Comparison of ENCODE assay signal across 22 cellular contexts in the genomic region with DNA sequence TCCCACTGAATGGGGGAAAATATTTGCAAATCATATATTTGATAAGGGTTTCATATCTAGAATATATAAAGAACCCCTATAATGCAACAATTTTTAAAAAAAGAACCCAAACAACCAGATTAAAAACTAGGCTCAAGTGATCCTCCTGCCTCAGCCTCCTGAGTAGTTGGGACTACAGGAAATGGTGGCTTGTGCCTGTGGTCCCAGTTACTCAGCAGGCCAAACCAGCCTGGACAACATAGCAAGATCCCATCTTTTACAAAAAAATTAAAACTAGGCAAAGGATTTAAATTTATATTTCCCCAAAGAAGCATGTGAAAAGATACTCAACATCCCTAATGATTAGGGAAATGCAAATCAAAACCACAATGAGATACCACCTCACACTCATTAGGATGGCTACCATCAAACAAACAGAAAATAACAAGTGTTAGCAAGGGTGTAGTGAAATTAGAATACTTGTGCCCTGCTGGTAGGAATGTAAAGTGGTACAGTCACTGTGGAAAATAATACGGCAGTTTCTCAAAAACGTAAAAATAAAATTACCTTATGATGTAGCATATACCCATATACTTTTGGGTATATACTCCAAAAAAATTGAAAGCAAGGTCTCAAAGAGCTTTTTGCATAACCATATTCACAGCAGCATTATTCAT. TPM values are rescaled to one million over a fixed set of nuclear protein-coding genes. Genes with fewer than 3 reads are reported as not detected.
DNase-seq lines count a peak whose midpoint lies in the region; ATAC-seq, FAIRE-seq and TF ChIP-seq lines count a peak whose summit lies in the region.
"Had no signal": no experiment of that assay in that cellular context is flagged by ENCODE, and none has a peak within 500 bp of the region (broad histone marks: within the 10 kb centered on the region; RNA-seq: fewer than 3 reads in every experiment).

No MANE protein-coding gene starts in this region.

- TF ChIP-seq CTCF in SK-N-SH (IDR thresholded peaks at IDR 0.05) (peak; percentile 45), bronchial epithelial cell (IDR thresholded peaks at IDR 0.05; ENCODE audit: insufficient read depth, low read length, severe bottlenecking) (peak; percentile 4), smooth muscle cell (IDR thresholded peaks at IDR 0.05; ENCODE audit: borderline replicate concordance, insufficient read depth, poor library complexity, severe bottlenecking) (peak; percentile 43), RWPE1 (conservative IDR thresholded peaks at IDR 0.05; ENCODE audit: low read depth) (no peak)

- no peak for FAIRE-seq in bronchial epithelial cell (lab: Jason Lieb, UNC)
- FAIRE-seq: GM12892, islet of Langerhans had no signal

- H2AFZ ChIP-seq in SK-N-SH (ENCODE audit: low read depth) (no peak overlapping the region), smooth muscle cell (ENCODE audit: low read depth) (no peak overlapping the region)
- H2AFZ ChIP-seq: parathyroid adenoma had no signal

- CTCF ChIA-PET in SK-N-SH (lab: Yijun Ruan, JAX) (interaction anchor here (0.5 to 8.1 kb wide), 3 partner anchors 14 to 152 kb away, joined by 3 to 57 read pairs (median 3); no protein-coding TSS in a partner anchor), RWPE1 (lab: Yijun Ruan, JAX) (no interaction called here)

- H3K9me3 Mint-ChIP-seq in immature natural killer cell = no peaks in the 10 kb centered on the region
- H3K9me3 Mint-ChIP-seq: activated T-helper 17 cell treated with anti-CD3 and anti-CD28 coated beads, Interleukin-2, amount 50 U/mL, for 72 hours had no signal

- H3K27ac Mint-ChIP-seq in immature natural killer cell = peak overlapping the region; percentile 85 to 93 (median 91)
- H3K27ac Mint-ChIP-seq: activated T-helper 17 cell treated with anti-CD3 and anti-CD28 coated beads, Interleukin-2, amount 50 U/mL, for 72 hours; CD4-positive, CD25-positive, alpha-beta regulatory T cell had no signal

- H3K79me2 ChIP-seq in SK-N-SH (ENCODE audit: insufficient read depth) (0 out of 2 replicates have a peak, but pooled peaks cover 3% of the 10 kb centered on the region), smooth muscle cell (ENCODE audit: low read depth) (no peaks in the 10 kb centered on the region)

- no peak for DNase-seq in SK-N-SH
- no peak for DNase-seq in bronchial epithelial cell (ENCODE audit: low read depth)
- no peak for DNase-seq in immature natural killer cell
- DNase-seq in smooth muscle cell (lab: John Stamatoyannopoulos, UW; ENCODE audit: unreplicated experiment) = no peak
- no peak for DNase-seq in ureter (ENCODE audit: low spot score)
- DNase-seq in RWPE1 (ENCODE audit: low spot score) = no peak
- no peak for DNase-seq in 8988T
- DNase-seq: activated CD4-positive, alpha-beta T cell treated with anti-CD3 and anti-CD28 coated beads for 1 hour; CD4-positive, CD25-positive, alpha-beta regulatory T cell; DMS53; NCI-H1694 treated with DMSO at 0.1 percent for 48 hours; NCI-H82; stimulated activated CD4-positive, alpha-beta T cell treated with anti-CD3 and anti-CD28 coated beads, Interleukin-4, amount 100 ng/mL, for 1 hour had no signal

- H3K36me3 Mint-ChIP-seq in immature natural killer cell = peaks cover 3 to 14% (median 5%) of the 10 kb centered on the region in 3 donors
- H3K36me3 Mint-ChIP-seq: CD4-positive, CD25-positive, alpha-beta regulatory T cell had no signal

- H3K4me2 ChIP-seq in SK-N-SH (no peak overlapping the region), smooth muscle cell (no peak overlapping the region)

- POLR2A ChIA-PET in SK-N-SH (lab: Yijun Ruan, JAX) (interaction anchor here (0.6 kb wide), 1 partner anchor 288 kb away, joined by 4 read pairs; no protein-coding TSS in a partner anchor), RWPE1 (lab: Yijun Ruan, JAX; ENCODE audit: low non-redundant PET) (no interaction called here)

- H4K20me1 ChIP-seq in SK-N-SH (ENCODE audit: insufficient read depth) = no peaks in the 10 kb centered on the region
- H4K20me1 ChIP-seq in smooth muscle cell (ENCODE audit: low read depth) = no peaks in the 10 kb centered on the region

- H3K4me3 ChIP-seq in SK-N-SH (ENCODE audit: low read depth in 2 of 2, low read length in 1 of 2) (no peak overlapping the region), bronchial epithelial cell (ENCODE audit: low read depth, low read length) (no peak overlapping the region), smooth muscle cell (no peak overlapping the region)
- H3K4me3 ChIP-seq: HAP-1, lung, skin epidermis had no signal

- H3K4me1 ChIP-seq in SK-N-SH (ENCODE audit: control insufficient read depth in 1 of 2, insufficient read depth in 2 of 2, low read depth in 1 of 2, low read length in 1 of 2) = no peaks in the 10 kb centered on the region
- H3K4me1 ChIP-seq in smooth muscle cell (ENCODE audit: low read depth) = peaks cover 17% of the 10 kb centered on the region
- H3K4me1 ChIP-seq: HAP-1, parathyroid adenoma had no signal

- H3K4me1 Mint-ChIP-seq in immature natural killer cell = peaks cover 49 to 71% of the 10 kb centered on the region in 2 donors

- WGBS in SK-N-SH (ENCODE audit: low lambda C conversion rate) = 90% methylated on average over 2 of the region's 2 CpGs
- WGBS in smooth muscle cell (ENCODE audit: low lambda C conversion rate) = 97% methylated on average over 2 of the region's 2 CpGs

- no peaks in the 10 kb centered on the region for H3K9me2 ChIP-seq in SK-N-SH

- peak overlapping the region; percentile 20 to 81 (median 69) for H3K4me3 Mint-ChIP-seq in immature natural killer cell
- H3K4me3 Mint-ChIP-seq: activated T-helper 17 cell treated with anti-CD3 and anti-CD28 coated beads, Interleukin-2, amount 50 U/mL, for 72 hours; CD4-positive, CD25-positive, alpha-beta regulatory T cell had no signal

- H3K36me3 ChIP-seq in SK-N-SH (replicated peaks in 1 of 2; ENCODE audit: control insufficient read depth in 1 of 2, insufficient read depth in 2 of 2, low read length in 1 of 2) (no peaks in the 10 kb centered on the region), bronchial epithelial cell (ENCODE audit: control insufficient read depth, insufficient read depth, low read length) (no peaks in the 10 kb centered on the region), smooth muscle cell (ENCODE audit: low read depth) (no peaks in the 10 kb centered on the region)
- H3K36me3 ChIP-seq: HAP-1 had no signal

- H3K9me3 ChIP-seq in SK-N-SH = no peaks in the 10 kb centered on the region
- H3K9me3 ChIP-seq in smooth muscle cell (replicated peaks; ENCODE audit: low read depth) = no peaks in the 10 kb centered on the region
- H3K9me3 ChIP-seq: HAP-1 had no signal

- TF ChIP-seq EP300 in SK-N-SH (IDR thresholded peaks at IDR 0.05; ENCODE audit: borderline replicate concordance in 1 of 2, low read depth in 1 of 2, low read length in 1 of 2) = no peak

- H3K9ac ChIP-seq in SK-N-SH (no peak overlapping the region), smooth muscle cell (ENCODE audit: low read depth) (no peak overlapping the region)
- H3K9ac ChIP-seq: parathyroid adenoma had no signal

- H3F3A ChIP-seq in SK-N-SH (replicated peaks; ENCODE audit: insufficient read depth) (no peaks in the 10 kb centered on the region), smooth muscle cell (ENCODE audit: low read depth) (no peaks in the 10 kb centered on the region)

- H3K27ac ChIP-seq in SK-N-SH (ENCODE audit: low read depth in 2 of 2, low read length in 1 of 2) (no peak overlapping the region), smooth muscle cell (ENCODE audit: low read depth) (no peak overlapping the region), RWPE1 (no peak overlapping the region)
- H3K27ac ChIP-seq: 22Rv1, parathyroid adenoma had no signal

- peaks cover 0 to 2% (median 0%) of the 10 kb centered on the region in 3 donors for H3K27me3 Mint-ChIP-seq in immature natural killer cell (ENCODE audit: low read depth in 3 of 3)
- H3K27me3 Mint-ChIP-seq: activated T-helper 17 cell treated with anti-CD3 and anti-CD28 coated beads, Interleukin-2, amount 50 U/mL, for 72 hours; CD4-positive, CD25-positive, alpha-beta regulatory T cell had no signal

- no peak for ATAC-seq in SK-N-SH treated with all-trans-retinoic acid at 6 μM for 48 hours
- ATAC-seq: activated T-helper 17 cell treated with anti-CD3 and anti-CD28 coated beads, Interleukin-2, amount 50 U/mL, for 72 hours had no signal

- TF ChIP-seq RAD21 in SK-N-SH (IDR thresholded peaks at IDR 0.05; ENCODE audit: low read length) = no peak

- H3K27me3 ChIP-seq in SK-N-SH (ENCODE audit: insufficient read depth) (no peaks in the 10 kb centered on the region), bronchial epithelial cell (ENCODE audit: control insufficient read depth, insufficient read depth, low read length) (no peaks in the 10 kb centered on the region), smooth muscle cell (ENCODE audit: low read depth) (no peaks in the 10 kb centered on the region)

TF ChIP-seq in SK-N-SH, 30 proteins besides CTCF, POLR2A, EP300 and RAD21 (continues in another document):
- TF ChIP-seq RCOR1 (IDR thresholded peaks at IDR 0.05; ENCODE audit: low read length) (no peak), YY1 (IDR thresholded peaks at IDR 0.05; ENCODE audit: low read depth) (no peak), FOXM1 (IDR thresholded peaks at IDR 0.05; ENCODE audit: low read depth) (no peak)
- TF ChIP-seq, protein P1, sequence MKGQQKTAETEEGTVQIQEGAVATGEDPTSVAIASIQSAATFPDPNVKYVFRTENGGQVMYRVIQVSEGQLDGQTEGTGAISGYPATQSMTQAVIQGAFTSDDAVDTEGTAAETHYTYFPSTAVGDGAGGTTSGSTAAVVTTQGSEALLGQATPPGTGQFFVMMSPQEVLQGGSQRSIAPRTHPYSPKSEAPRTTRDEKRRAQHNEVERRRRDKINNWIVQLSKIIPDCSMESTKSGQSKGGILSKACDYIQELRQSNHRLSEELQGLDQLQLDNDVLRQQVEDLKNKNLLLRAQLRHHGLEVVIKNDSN (IDR thresholded peaks at IDR 0.05; ENCODE audit: borderline replicate concordance, low read depth) = no peak

RNA-seq across cellular contexts. Expression of gene TFDP2, which starts 19.7 kb away (rescaled TPM):
- polyA plus RNA-seq in SK-N-SH (2012; rRNA removed) (8.6 and 11.0 TPM in 2 replicates), immature natural killer cell (100 to 1,000 TPM in 1 of 3 donors, 10 to 100 TPM in 2; 53.5 to 142 (median 96.2) TPM), smooth muscle cell (36.7 and 39.9 TPM in 2 replicates)
- polyA plus RNA-seq in SK-N-SH (2012; cell fraction: cytosol; rRNA removed) = 12.9 and 34.1 TPM in 2 replicates
- 10.5 and 15.8 TPM in 2 replicates for polyA plus RNA-seq in SK-N-SH (2012; cell fraction: nucleus; rRNA removed)
- total RNA-seq in bronchial epithelial cell (11.6 and 23.2 TPM in 2 replicates), smooth muscle cell (26.3 and 54.3 TPM in 2 replicates), ureter (42.1 TPM)
